Comparison of ENCODE assay signal across 11 cellular contexts in the genomic region with DNA sequence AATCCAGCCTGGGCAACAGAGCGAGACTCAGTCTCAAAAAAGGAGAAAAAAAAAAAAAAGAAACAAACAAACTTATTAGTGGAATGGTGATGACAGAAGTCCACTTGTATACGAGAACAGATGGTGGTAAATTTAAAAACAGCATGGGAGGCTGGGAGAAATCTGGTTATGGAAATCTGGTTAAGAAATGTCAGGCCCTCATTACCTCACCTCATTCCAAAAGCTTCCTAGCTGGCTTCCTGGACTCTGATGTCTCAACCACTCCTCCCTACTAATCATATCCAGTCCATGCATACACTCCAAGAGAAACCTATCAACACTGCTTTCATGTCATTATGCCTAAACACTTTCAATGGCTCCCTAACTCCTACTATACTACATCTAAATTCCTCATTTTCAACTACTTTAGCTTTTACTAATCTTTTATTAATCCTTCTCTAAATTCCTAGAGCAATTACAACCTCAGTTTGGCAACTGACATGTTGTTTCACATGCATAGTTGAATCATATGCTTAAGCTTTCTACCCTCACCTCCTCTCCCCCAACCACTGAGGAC. TPM values are rescaled to one million over a fixed set of nuclear protein-coding genes. Genes with fewer than 3 reads are reported as not detected.
DNase-seq lines count a peak whose midpoint lies in the region; ATAC-seq and TF ChIP-seq lines count a peak whose summit lies in the region.
"Had no signal": no experiment of that assay in that cellular context is flagged by ENCODE, and none has a peak within 500 bp of the region (broad histone marks: within the 10 kb centered on the region; RNA-seq: fewer than 3 reads in every experiment).

No MANE protein-coding gene starts in this region.

- H3K4me2 ChIP-seq in SK-N-SH (no peak overlapping the region), fibroblast of lung (ENCODE audit: extremely low read depth, insufficient read depth, low read length) (no peak overlapping the region)

- TF ChIP-seq EP300 in SK-N-SH (IDR thresholded peaks at IDR 0.05; ENCODE audit: borderline replicate concordance in 1 of 2, low read depth in 1 of 2, low read length in 1 of 2): no peak

- H3K4me3 ChIP-seq in SK-N-SH (ENCODE audit: low read depth in 2 of 2, low read length in 1 of 2) (no peak overlapping the region), fibroblast of lung (replicated peaks in 1 of 4; ENCODE audit: control extremely low read depth in 1 of 4, insufficient read depth in 1 of 4, low read depth in 3 of 4, low read length in 4 of 4) (no peak overlapping the region), skeletal muscle cell (ENCODE audit: low read depth, low read length) (no peak overlapping the region)
- H3K4me3 ChIP-seq: coronary artery had no signal

- no peak overlapping the region for H3K9ac ChIP-seq in SK-N-SH
- H3K9ac ChIP-seq in fibroblast of lung (ENCODE audit: insufficient read depth, low read length): no peak overlapping the region

- POLR2A ChIA-PET in SK-N-SH (lab: Yijun Ruan, JAX): no interaction called here

- H3K36me3 ChIP-seq in SK-N-SH (replicated peaks in 1 of 2; ENCODE audit: control insufficient read depth in 1 of 2, insufficient read depth in 2 of 2, low read length in 1 of 2) (peaks cover 0 to 11% of the 10 kb centered on the region in 2 experiments), fibroblast of lung (ENCODE audit: control insufficient read depth, insufficient read depth, low read length) (no peaks in the 10 kb centered on the region)

- H3K4me1 ChIP-seq in SK-N-SH (ENCODE audit: control insufficient read depth in 1 of 2, insufficient read depth in 2 of 2, low read depth in 1 of 2, low read length in 1 of 2) (0 out of 4 replicates have a peak, but pooled peaks cover 0 to 14% of the 10 kb centered on the region in 2 experiments), fibroblast of lung (ENCODE audit: control insufficient read depth, extremely low read depth, insufficient read depth, low read length) (peaks cover 7% of the 10 kb centered on the region)

- peaks cover 47% of the 10 kb centered on the region for H4K20me1 ChIP-seq in SK-N-SH (ENCODE audit: insufficient read depth)
- no peaks in the 10 kb centered on the region for H4K20me1 ChIP-seq in fibroblast of lung (ENCODE audit: control insufficient read depth, extremely low read depth, insufficient read depth, low read length)

- peaks cover 86% of the 10 kb centered on the region for H3K79me2 ChIP-seq in SK-N-SH (ENCODE audit: insufficient read depth)
- H3K79me2 ChIP-seq in fibroblast of lung (ENCODE audit: control insufficient read depth, insufficient read depth, low read length): peaks cover 12% of the 10 kb centered on the region

- no peaks in the 10 kb centered on the region for H3K27me3 ChIP-seq in SK-N-SH (ENCODE audit: insufficient read depth)
- no peaks in the 10 kb centered on the region for H3K27me3 ChIP-seq in fibroblast of lung (ENCODE audit: control insufficient read depth, insufficient read depth, low read length)

- no peaks in the 10 kb centered on the region for H3K9me2 ChIP-seq in SK-N-SH

- WGBS in SK-N-SH (ENCODE audit: low lambda C conversion rate): 84% methylated on average over 2 of the region's 2 CpGs

- TF ChIP-seq RAD21 in SK-N-SH (IDR thresholded peaks at IDR 0.05; ENCODE audit: low read length): no peak

- in situ Hi-C loops in KBM-7 (cut with MboI; ENCODE audit: low pct_unique_long_range_greater_than_20kb, low sequenced_read_pairs): no loop called here

- DNase-seq in SK-N-SH (no peak), NCI-H69 (lab: John Stamatoyannopoulos, UW) (peak; percentile 7), fibroblast of lung (ENCODE audit: low read depth in 2 of 2) (peak; percentile 45 to 70), skeletal muscle cell (ENCODE audit: low read depth) (peak; percentile 24), KBM-7 (no peak), substantia nigra (lab: John Stamatoyannopoulos, UW) (no peak)
- DNase-seq: NCI-H1048 had no signal

- H3K27ac ChIP-seq in SK-N-SH (ENCODE audit: low read depth in 2 of 2, low read length in 1 of 2): no peak overlapping the region
- H3K27ac ChIP-seq in fibroblast of lung (ENCODE audit: insufficient read depth, low read length): peak overlapping the region; percentile 34
- no peak overlapping the region for H3K27ac ChIP-seq in substantia nigra (ENCODE audit: low read depth, low read length, poor library complexity, severe bottlenecking)
- H3K27ac ChIP-seq: 22Rv1, coronary artery had no signal

- ATAC-seq in SK-N-SH treated with all-trans-retinoic acid at 6 μM for 48 hours: peak; percentile 70
- no peak for ATAC-seq in GM21786 (IDR thresholded peaks at IDR 0.05; ENCODE audit: unreplicated experiment)

- H2AFZ ChIP-seq in SK-N-SH (ENCODE audit: low read depth) (no peak overlapping the region), fibroblast of lung (ENCODE audit: low read length) (no peak overlapping the region)

- CTCF ChIA-PET in SK-N-SH (lab: Yijun Ruan, JAX): no interaction called here

- H3K9me3 ChIP-seq in SK-N-SH (no peaks in the 10 kb centered on the region), fibroblast of lung (ENCODE audit: control insufficient read depth, insufficient read depth, low read depth, low read length) (no peaks in the 10 kb centered on the region)

- peaks cover 4% of the 10 kb centered on the region for H3F3A ChIP-seq in SK-N-SH (replicated peaks; ENCODE audit: insufficient read depth)

- TF ChIP-seq CTCF in SK-N-SH (IDR thresholded peaks at IDR 0.05) (no peak), fibroblast of lung (conservative IDR thresholded peaks at IDR 0.05 in 1 of 2, IDR thresholded peaks at IDR 0.05 in 1 of 2; ENCODE audit: low read depth in 1 of 2, low read length in 2 of 2) (no peak)

TF ChIP-seq in SK-N-SH treated with all-trans-retinoic acid at 6 μM for 48 hours, 23 proteins besides CTCF, POLR2A, EP300 and RAD21:
- TF ChIP-seq ISL1 (CRISPR knock-in tag; IDR thresholded peaks at IDR 0.05): 0 out of 2 replicates have a peak, but pooled peaks have one; percentile 19
- TF ChIP-seq SNAI2 (CRISPR knock-in tag; IDR thresholded peaks at IDR 0.05): no peak
- TF ChIP-seq PPARA (CRISPR knock-in tag; IDR thresholded peaks at IDR 0.05; ENCODE audit: borderline replicate concordance): no peak
- no peak for TF ChIP-seq CSDC2 (CRISPR knock-in tag; IDR thresholded peaks at IDR 0.05)
- TF ChIP-seq, protein P1, sequence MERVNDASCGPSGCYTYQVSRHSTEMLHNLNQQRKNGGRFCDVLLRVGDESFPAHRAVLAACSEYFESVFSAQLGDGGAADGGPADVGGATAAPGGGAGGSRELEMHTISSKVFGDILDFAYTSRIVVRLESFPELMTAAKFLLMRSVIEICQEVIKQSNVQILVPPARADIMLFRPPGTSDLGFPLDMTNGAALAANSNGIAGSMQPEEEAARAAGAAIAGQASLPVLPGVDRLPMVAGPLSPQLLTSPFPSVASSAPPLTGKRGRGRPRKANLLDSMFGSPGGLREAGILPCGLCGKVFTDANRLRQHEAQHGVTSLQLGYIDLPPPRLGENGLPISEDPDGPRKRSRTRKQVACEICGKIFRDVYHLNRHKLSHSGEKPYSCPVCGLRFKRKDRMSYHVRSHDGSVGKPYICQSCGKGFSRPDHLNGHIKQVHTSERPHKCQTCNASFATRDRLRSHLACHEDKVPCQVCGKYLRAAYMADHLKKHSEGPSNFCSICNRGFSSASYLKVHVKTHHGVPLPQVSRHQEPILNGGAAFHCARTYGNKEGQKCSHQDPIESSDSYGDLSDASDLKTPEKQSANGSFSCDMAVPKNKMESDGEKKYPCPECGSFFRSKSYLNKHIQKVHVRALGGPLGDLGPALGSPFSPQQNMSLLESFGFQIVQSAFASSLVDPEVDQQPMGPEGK (CRISPR knock-in tag; IDR thresholded peaks at IDR 0.05; ENCODE audit: borderline replicate concordance): no peak
- TF ChIP-seq BACH2 (CRISPR knock-in tag; IDR thresholded peaks at IDR 0.05; ENCODE audit: borderline replicate concordance): no peak

TF ChIP-seq in SK-N-SH, 30 proteins besides CTCF, POLR2A, EP300 and RAD21 (continues in another document):
- TF ChIP-seq TAF1 (IDR thresholded peaks at IDR 0.05; ENCODE audit: borderline replicate concordance, low read depth, low read length) (no peak), SMC3 (IDR thresholded peaks at IDR 0.05; ENCODE audit: low read depth, low read length) (no peak), JUND (IDR thresholded peaks at IDR 0.05) (no peak), TCF12 (IDR thresholded peaks at IDR 0.05) (no peak), FOSL2 (IDR thresholded peaks at IDR 0.05; ENCODE audit: borderline replicate concordance, low read depth) (no peak), NFIC (IDR thresholded peaks at IDR 0.05; ENCODE audit: borderline replicate concordance) (no peak), FOXJ3 (CRISPR knock-in tag; IDR thresholded peaks at IDR 0.05) (no peak)
- TF ChIP-seq, protein P2, sequence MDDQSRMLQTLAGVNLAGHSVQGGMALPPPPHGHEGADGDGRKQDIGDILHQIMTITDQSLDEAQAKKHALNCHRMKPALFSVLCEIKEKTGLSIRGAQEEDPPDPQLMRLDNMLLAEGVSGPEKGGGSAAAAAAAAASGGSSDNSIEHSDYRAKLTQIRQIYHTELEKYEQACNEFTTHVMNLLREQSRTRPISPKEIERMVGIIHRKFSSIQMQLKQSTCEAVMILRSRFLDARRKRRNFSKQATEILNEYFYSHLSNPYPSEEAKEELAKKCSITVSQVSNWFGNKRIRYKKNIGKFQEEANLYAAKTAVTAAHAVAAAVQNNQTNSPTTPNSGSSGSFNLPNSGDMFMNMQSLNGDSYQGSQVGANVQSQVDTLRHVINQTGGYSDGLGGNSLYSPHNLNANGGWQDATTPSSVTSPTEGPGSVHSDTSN (IDR thresholded peaks at IDR 0.05): no peak
- TF ChIP-seq, protein P3, sequence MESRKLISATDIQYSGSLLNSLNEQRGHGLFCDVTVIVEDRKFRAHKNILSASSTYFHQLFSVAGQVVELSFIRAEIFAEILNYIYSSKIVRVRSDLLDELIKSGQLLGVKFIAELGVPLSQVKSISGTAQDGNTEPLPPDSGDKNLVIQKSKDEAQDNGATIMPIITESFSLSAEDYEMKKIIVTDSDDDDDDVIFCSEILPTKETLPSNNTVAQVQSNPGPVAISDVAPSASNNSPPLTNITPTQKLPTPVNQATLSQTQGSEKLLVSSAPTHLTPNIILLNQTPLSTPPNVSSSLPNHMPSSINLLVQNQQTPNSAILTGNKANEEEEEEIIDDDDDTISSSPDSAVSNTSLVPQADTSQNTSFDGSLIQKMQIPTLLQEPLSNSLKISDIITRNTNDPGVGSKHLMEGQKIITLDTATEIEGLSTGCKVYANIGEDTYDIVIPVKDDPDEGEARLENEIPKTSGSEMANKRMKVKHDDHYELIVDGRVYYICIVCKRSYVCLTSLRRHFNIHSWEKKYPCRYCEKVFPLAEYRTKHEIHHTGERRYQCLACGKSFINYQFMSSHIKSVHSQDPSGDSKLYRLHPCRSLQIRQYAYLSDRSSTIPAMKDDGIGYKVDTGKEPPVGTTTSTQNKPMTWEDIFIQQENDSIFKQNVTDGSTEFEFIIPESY (IDR thresholded peaks at IDR 0.05; ENCODE audit: borderline replicate concordance, low read depth): no peak

RNA-seq across cellular contexts. Expression of a gene that starts 52.9 kb away (rescaled TPM):
- polyA plus RNA-seq in SK-N-SH (2012; rRNA removed): 16.0 and 24.2 TPM in 2 replicates
- polyA plus RNA-seq in SK-N-SH (2012; cell fraction: cytosol; rRNA removed): 13.2 and 13.9 TPM in 2 replicates
- 25.6 and 51.1 TPM in 2 replicates for polyA plus RNA-seq in SK-N-SH (2012; cell fraction: nucleus; rRNA removed)
- 15.2 and 22.6 TPM in 2 replicates for total RNA-seq in fibroblast of lung
- 29.5 and 31.1 TPM in 2 replicates for polyA plus RNA-seq in fibroblast of lung
- polyA plus RNA-seq in fibroblast of lung (2012): 14.0 and 14.2 TPM in 2 replicates
- 19.5 and 22.7 TPM in 2 replicates for polyA minus RNA-seq in fibroblast of lung (ENCODE audit: low replicate concordance)

Comparison
In these comparisons a context has a peak if more than half of its experiments do, and no peak if none do; other contexts are left out.
1. DNase-seq: peak in NCI-H69 (single experiment), fibroblast of lung (2 of 2) and skeletal muscle cell (single experiment); none in SK-N-SH (single experiment), KBM-7 (single experiment) and substantia nigra (0 of 49).